Comparison of ENCODE assay signal across 31 cellular contexts in genomic region chr13:96068729-96069128, GRCh38. TPM values are rescaled to one million over a fixed set of nuclear protein-coding genes. Genes with fewer than 3 reads are reported as not detected.
"Had no signal": no experiment of that assay in that cellular context is flagged by ENCODE, and none has a peak within 500 bp of the region (broad histone marks: within the 10 kb centered on the region; RNA-seq: fewer than 3 reads in every experiment).

No MANE protein-coding gene starts in this region.

- ATAC-seq: activated CD4-positive, alpha-beta T cell treated with anti-CD3 and anti-CD28 coated beads for 36 hours; activated CD8-positive, alpha-beta memory T cell treated with anti-CD3 and anti-CD28 coated beads, Interleukin-2, amount 10 ng/mL, durations not matched to agents 7 days and 5 days; activated CD8-positive, alpha-beta T cell treated with anti-CD3 and anti-CD28 coated beads, Interleukin-2, amount 10 ng/mL, durations not matched to agents 7 days and 5 days; activated naive CD4-positive, alpha-beta T cell treated with anti-CD3 and anti-CD28 coated beads, Interleukin-2, amount 50 U/mL, for 72 hours; activated T-cell treated with anti-CD3 and anti-CD28 coated beads, Interleukin-2, amount 50 U/mL, for 72 hours; foreskin keratinocyte; gastrocnemius medialis; heart left ventricle had no signal

- H3K4me1 ChIP-seq: ascending aorta, breast epithelium, colonic mucosa, esophagus muscularis mucosa, foreskin keratinocyte, gastrocnemius medialis, heart left ventricle had no signal

- FAIRE-seq: endometrium, endothelial cell of umbilical vein had no signal

- H3K27ac ChIP-seq: ascending aorta, breast epithelium, cardiac muscle cell, colonic mucosa, esophagus muscularis mucosa, foreskin keratinocyte, gastrocnemius medialis, heart left ventricle had no signal

- DNase-seq: activated CD4-positive, alpha-beta memory T cell treated with anti-CD3 and anti-CD28 coated beads for 36 hours; activated CD4-positive, alpha-beta T cell treated with anti-CD3 and anti-CD28 coated beads for 36 hours; activated CD4-positive, alpha-beta T cell treated with anti-CD3 and anti-CD28 coated beads, Interleukin-2, amount 10 ng/mL, durations not matched to agents 24 days and 14 days; activated CD4-positive, CD25-positive, alpha-beta regulatory T cell; activated CD4-positive, CD25-positive, alpha-beta regulatory T cell treated with anti-CD3 and anti-CD28 coated beads, Interleukin-2, amount 50 U/mL, for 72 hours; activated CD8-positive, alpha-beta memory T cell treated with anti-CD3 and anti-CD28 coated beads, Interleukin-2, amount 10 ng/mL, durations not matched to agents 7 days and 5 days; activated CD8-positive, alpha-beta memory T cell treated with anti-CD3 and anti-CD28 coated beads, Interleukin-2, amount 50 U/mL, for 4 hours; activated CD8-positive, alpha-beta T cell treated with anti-CD3 and anti-CD28 coated beads, Interleukin-2, amount 10 ng/mL, durations not matched to agents 7 days and 5 days; activated gamma-delta T cell; activated naive CD4-positive, alpha-beta T cell; activated naive CD4-positive, alpha-beta T cell treated with anti-CD3 and anti-CD28 coated beads, Interleukin-2, amount 10 ng/mL, durations not matched to agents 7 days and 5 days; activated naive CD8-positive, alpha-beta T cell treated with anti-CD3 and anti-CD28 coated beads, Interleukin-2, amount 10 ng/mL, durations not matched to agents 7 days and 5 days; activated T-cell treated with anti-CD3 and anti-CD28 coated beads, Interleukin-2, amount 50 U/mL, for 1 hour; activated T-cell treated with anti-CD3 and anti-CD28 coated beads, Interleukin-2, amount 50 U/mL, for 72 hours; central memory CD4-positive, alpha-beta T cell; cerebellar nuclear complex; colonic mucosa; effector CD8-positive, alpha-beta T cell; foreskin keratinocyte; gastrocnemius medialis; glutamatergic neuron; heart left ventricle; T-helper 2 cell had no signal

- H3K9me3 ChIP-seq: ascending aorta, breast epithelium, colonic mucosa, esophagus muscularis mucosa, gastrocnemius medialis, heart left ventricle had no signal

- H3K27me3 ChIP-seq: ascending aorta, colonic mucosa, esophagus muscularis mucosa, gastrocnemius medialis had no signal

- H3K4me3 ChIP-seq: ascending aorta, breast epithelium, cardiac muscle cell, colonic mucosa, esophagus muscularis mucosa, gastrocnemius medialis, heart left ventricle had no signal

- H3K36me3 ChIP-seq: ascending aorta, breast epithelium, cardiac muscle cell, colonic mucosa, esophagus muscularis mucosa, gastrocnemius medialis, heart left ventricle had no signal

RNA-seq across cellular contexts. Expression of gene UGGT2, which starts 15.5 kb away (rescaled TPM):
- total RNA-seq: activated CD8-positive, alpha-beta memory T cell treated with anti-CD3 and anti-CD28 coated beads for 36 hours; activated CD8-positive, alpha-beta T cell treated with anti-CD3 and anti-CD28 coated beads, Interleukin-2, amount 10 ng/mL, durations not matched to agents 7 days and 5 days had no signal

RNA-seq across cellular contexts. Expression of gene HS6ST3, which starts 21.2 kb away (rescaled TPM):
- total RNA-seq: activated CD4-positive, alpha-beta memory T cell treated with anti-CD3 and anti-CD28 coated beads for 36 hours; activated CD4-positive, alpha-beta T cell treated with anti-CD3 and anti-CD28 coated beads for 36 hours; activated CD4-positive, alpha-beta T cell treated with anti-CD3 and anti-CD28 coated beads, Interleukin-2, amount 10 ng/mL, durations not matched to agents 24 days and 14 days; activated CD8-positive, alpha-beta memory T cell treated with anti-CD3 and anti-CD28 coated beads for 36 hours; activated CD8-positive, alpha-beta memory T cell treated with anti-CD3 and anti-CD28 coated beads, Interleukin-2, amount 10 ng/mL, durations not matched to agents 7 days and 5 days; activated CD8-positive, alpha-beta T cell treated with anti-CD3 and anti-CD28 coated beads, Interleukin-2, amount 10 ng/mL, durations not matched to agents 7 days and 5 days; activated naive CD4-positive, alpha-beta T cell treated with anti-CD3 and anti-CD28 coated beads, Interleukin-2, amount 50 U/mL, for 72 hours; activated naive CD8-positive, alpha-beta T cell treated with anti-CD3 and anti-CD28 coated beads, Interleukin-2, amount 10 ng/mL, durations not matched to agents 7 days and 5 days; activated T-cell treated with anti-CD3 and anti-CD28 coated beads, Interleukin-2, amount 50 U/mL, for 72 hours had no signal
